ENCODE assay signal across 17 cellular contexts in the genomic region with DNA sequence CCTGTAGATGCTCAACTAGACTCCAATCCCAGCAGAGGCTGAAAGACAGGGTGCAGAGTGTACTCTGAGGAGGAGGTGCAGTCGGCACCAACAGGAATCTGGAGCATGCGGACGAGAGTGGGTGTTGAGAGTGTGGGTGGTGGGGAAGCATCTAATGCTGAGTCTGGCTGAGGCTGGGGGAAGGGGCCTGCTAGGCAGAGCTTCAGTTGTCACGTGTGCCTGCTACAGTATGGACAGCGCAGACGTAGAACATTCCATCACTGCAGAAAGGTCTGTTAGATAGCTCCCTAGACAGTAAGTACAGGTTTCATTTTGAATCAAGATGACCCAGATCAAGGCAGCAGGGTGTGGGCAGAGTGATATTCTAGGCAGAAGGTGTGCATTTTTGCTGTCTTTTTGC. TPM values are rescaled to one million over a fixed set of nuclear protein-coding genes. Genes with fewer than 3 reads are reported as not detected.
A peak's percentile ranks its signal among the peaks of the same experiment; 100 is the strongest.
DNase-seq lines count a peak whose midpoint lies in the region; ATAC-seq, FAIRE-seq and TF ChIP-seq lines count a peak whose summit lies in the region.
"Had no signal": no experiment of that assay in that cellular context is flagged by ENCODE, and none has a peak within 500 bp of the region (broad histone marks: within the 10 kb centered on the region; RNA-seq: fewer than 3 reads in every experiment).

No MANE protein-coding gene starts in this region.

- CTCF ChIA-PET in GM12878 (lab: Yijun Ruan, JAX) = interaction anchor here (0.6 to 1.2 kb wide), 4 partner anchors 14 to 200 kb away, joined by 3 to 5 read pairs (median 4); no protein-coding TSS in a partner anchor

- H3K36me3 ChIP-seq in GM12878 (ENCODE audit: control insufficient read depth in 2 of 2, insufficient read depth in 2 of 2, low read length in 1 of 2) = peaks cover 24 to 25% of the 10 kb centered on the region in 2 experiments
- H3K36me3 ChIP-seq in skeletal muscle satellite cell (ENCODE audit: insufficient read depth, low read length) = peaks cover 29% of the 10 kb centered on the region
- peaks cover 0 to 29% of the 10 kb centered on the region in 2 donors for H3K36me3 ChIP-seq in left lung

- no peaks in the 10 kb centered on the region; the same call in none of the 2 replicates for H3K79me2 ChIP-seq in GM12878 (ENCODE audit: control insufficient read depth, insufficient read depth, low read length)

- H3K9me3 ChIP-seq in GM12878 (replicated peaks; ENCODE audit: control insufficient read depth, insufficient read depth, low read length) (peaks cover 7% of the 10 kb centered on the region; the same call in 2 of the 3 replicates), skeletal muscle satellite cell (replicated peaks; ENCODE audit: low read length) (no peaks in the 10 kb centered on the region), left lung (no peaks in the 10 kb centered on the region)
- H3K9me3 ChIP-seq: esophagus squamous epithelium had no signal

- in situ Hi-C loops in GM12878 (cut with MboI) = no loop called here

- peak overlapping the region; percentile 46 for H3K27ac Mint-ChIP-seq in activated T-cell treated with anti-CD3 and anti-CD28 coated beads, Interleukin-2, amount 50 U/mL, for 24 hours
- H3K27ac Mint-ChIP-seq: activated B cell treated with CpG ODN at 0.5 μM for 24 hours; stimulated activated naive B cell treated with anti-CD40 and anti-IgM and Interleukin-4, amounts not matched to agents 10 μg/mL and 1 μg/mL and 100 μg/mL, for 72 hours had no signal

- H3K27ac ChIP-seq in GM12878 (ENCODE audit: control insufficient read depth, insufficient read depth) = peak overlapping the region; percentile 40
- H3K27ac ChIP-seq in left lung = no peak overlapping the region
- H3K27ac ChIP-seq: esophagus squamous epithelium, PC-9 had no signal

- H3K4me3 Mint-ChIP-seq in activated T-cell treated with anti-CD3 and anti-CD28 coated beads, Interleukin-2, amount 50 U/mL, for 24 hours = no peak overlapping the region
- H3K4me3 Mint-ChIP-seq: activated B cell treated with CpG ODN at 0.5 μM for 24 hours; stimulated activated naive B cell treated with anti-CD40 and anti-IgM and Interleukin-4, amounts not matched to agents 10 μg/mL and 1 μg/mL and 100 μg/mL, for 72 hours had no signal

- intact Hi-C loops in GM12878 (cut with micrococcal nuclease; ENCODE audit: unreplicated experiment) = no loop called here
- intact Hi-C loops in left lung (cut with DNase I) = no loop called here

- no peaks in the 10 kb centered on the region for H3K27me3 Mint-ChIP-seq in activated T-cell treated with anti-CD3 and anti-CD28 coated beads, Interleukin-2, amount 50 U/mL, for 24 hours
- H3K27me3 Mint-ChIP-seq: activated B cell treated with CpG ODN at 0.5 μM for 24 hours; stimulated activated naive B cell treated with anti-CD40 and anti-IgM and Interleukin-4, amounts not matched to agents 10 μg/mL and 1 μg/mL and 100 μg/mL, for 72 hours had no signal

- TF ChIP-seq CTCF in GM12878 (IDR thresholded peaks at IDR 0.05 in 2 of 3, conservative IDR thresholded peaks at IDR 0.05 in 1 of 3; ENCODE audit: control insufficient read depth in 2 of 3, extremely low read depth in 1 of 3, insufficient read depth in 1 of 3, low read depth in 3 of 3, low read length in 3 of 3) (no peak), left lung (IDR thresholded peaks at IDR 0.05) (no peak)

- peaks cover 79% of the 10 kb centered on the region for H3K36me3 Mint-ChIP-seq in activated T-cell treated with anti-CD3 and anti-CD28 coated beads, Interleukin-2, amount 50 U/mL, for 24 hours (ENCODE audit: low read depth)

- SMC1A ChIA-PET in GM12878 (lab: Charles Lee; ENCODE audit: uncharacterized antibody, unreplicated experiment) = no interaction called here

- H3K9ac ChIP-seq in GM12878 (ENCODE audit: control insufficient read depth, insufficient read depth, low read length) (no peak overlapping the region; the same call in 1 of the 2 replicates), skeletal muscle satellite cell (ENCODE audit: low read depth, low read length) (no peak overlapping the region)

- peaks cover 77% of the 10 kb centered on the region for H3K4me1 Mint-ChIP-seq in activated T-cell treated with anti-CD3 and anti-CD28 coated beads, Interleukin-2, amount 50 U/mL, for 24 hours (ENCODE audit: low read depth)

- WGBS in GM12878 (ENCODE audit: insufficient coverage, insufficient replicate concordance, low lambda C conversion rate, missing lambda C conversion rate) = 42% methylated on average over 6 of the region's 6 CpGs

- no peaks in the 10 kb centered on the region for H3K9me3 Mint-ChIP-seq in activated T-cell treated with anti-CD3 and anti-CD28 coated beads, Interleukin-2, amount 50 U/mL, for 24 hours
- H3K9me3 Mint-ChIP-seq: activated B cell treated with CpG ODN at 0.5 μM for 24 hours; stimulated activated naive B cell treated with anti-CD40 and anti-IgM and Interleukin-4, amounts not matched to agents 10 μg/mL and 1 μg/mL and 100 μg/mL, for 72 hours had no signal

- TF ChIP-seq EP300 in GM12878 (IDR thresholded peaks at IDR 0.05; ENCODE audit: borderline replicate concordance in 1 of 2, control insufficient read depth in 1 of 2, low read depth in 2 of 2, low read length in 2 of 2) = no peak

- TF ChIP-seq POLR2A in GM12878 (IDR thresholded peaks at IDR 0.05; ENCODE audit: low read depth, low read length) = no peak

- TF ChIP-seq RAD21 in GM12878 (IDR thresholded peaks at IDR 0.05; ENCODE audit: insufficient read depth, low read depth, low read length) = no peak

- BruUV-seq in GM12878 (replicated peaks; lab: Mats Ljungman, UMichigan) = no TSS peak

- FAIRE-seq in GM12878 (lab: Jason Lieb, UNC) = peak; percentile 93

- no peak for DNase-seq in activated T-cell treated with anti-CD3 and anti-CD28 coated beads, Interleukin-2, amount 50 U/mL, for 24 hours
- DNase-seq in activated T-cell treated with anti-CD3 and anti-CD28 coated beads for 4 hours (no peak), GM12878 (ENCODE audit: low read depth, low spot score) (peak; percentile 33), left lung (no peak)
- DNase-seq in stimulated activated CD8-positive, alpha-beta memory T cell treated with anti-CD3 and anti-CD28 coated beads, Interleukin-4, amount 100 ng/mL, for 48 hours = no peak
- DNase-seq in stimulated activated CD4-positive, alpha-beta T cell treated with anti-CD3 and anti-CD28 coated beads, Interleukin-2, amount 100 ng/mL, for 24 hours = no peak
- DNase-seq: ACHN; activated B cell treated with CpG ODN at 0.5 μM for 24 hours; aorta; esophagus squamous epithelium; left colon; MV-4-11; PC-9; stimulated activated naive B cell treated with anti-CD40 and anti-IgM and Interleukin-4, amounts not matched to agents 10 μg/mL and 1 μg/mL and 100 μg/mL, for 72 hours had no signal

- H3K4me2 ChIP-seq in GM12878 (ENCODE audit: control insufficient read depth, insufficient read depth) (peak overlapping the region; percentile 57), skeletal muscle satellite cell (ENCODE audit: low read length) (peak overlapping the region; percentile 11)
- H3K4me2 ChIP-seq: PC-9 had no signal

- RAD21 ChIA-PET in GM12878 (lab: Charles Lee; ENCODE audit: unreplicated experiment) = interaction anchor here (1.1 kb wide), 1 partner anchor 28 kb away, joined by 3 read pairs; no protein-coding TSS in a partner anchor

- H3K4me3 ChIP-seq in GM12878 = no peak overlapping the region
- H3K4me3 ChIP-seq in skeletal muscle satellite cell (ENCODE audit: low read length) = no peak overlapping the region
- no peak overlapping the region for H3K4me3 ChIP-seq in left lung
- H3K4me3 ChIP-seq: esophagus squamous epithelium, PC-9 had no signal

- ATAC-seq in HG02798 (IDR thresholded peaks at IDR 0.05; ENCODE audit: poor library complexity, unreplicated experiment) (peak; percentile 47), GM12878 (peak; percentile 45), left lung (no peak)
- ATAC-seq: left colon, sciatic nerve had no signal

- H3K27me3 ChIP-seq in GM12878 (replicated peaks in 1 of 2; ENCODE audit: control insufficient read depth in 2 of 2, insufficient read depth in 2 of 2, low read length in 1 of 2) (no peaks in the 10 kb centered on the region), skeletal muscle satellite cell (ENCODE audit: control insufficient read depth, insufficient read depth, low read length) (no peaks in the 10 kb centered on the region), left lung (no peaks in the 10 kb centered on the region)
- H3K27me3 ChIP-seq: esophagus squamous epithelium had no signal

- H4K20me1 ChIP-seq in GM12878 (ENCODE audit: control insufficient read depth, insufficient read depth) = no peaks in the 10 kb centered on the region; the same call in 1 of the 2 replicates

- peaks cover 41% of the 10 kb centered on the region for H3K4me1 ChIP-seq in GM12878 (ENCODE audit: control insufficient read depth, insufficient read depth, low read length)
- peaks cover 54% of the 10 kb centered on the region for H3K4me1 ChIP-seq in skeletal muscle satellite cell (ENCODE audit: control insufficient read depth, insufficient read depth, low read length)
- H3K4me1 ChIP-seq in left lung = peaks cover 5 to 19% of the 10 kb centered on the region in 2 donors

- POLR2A ChIA-PET in GM12878 (lab: Charles Lee) = no interaction called here

- H2AFZ ChIP-seq in GM12878 (ENCODE audit: control insufficient read depth, low read depth, low read length) = no peak overlapping the region
- H2AFZ ChIP-seq: PC-9 had no signal

RNA-seq across cellular contexts. Expression of a gene that starts 23.1 kb away (rescaled TPM):
- total RNA-seq in GM12878 (2013; cell fraction: nucleolus; rRNA removed) = 52.2 and 55.8 TPM in 2 replicates
- total RNA-seq in GM12878 (2014; rRNA removed) (35.6 and 36.9 TPM in 2 replicates), GM12878 (2014; rRNA removed; fragmentation: Illumina TruSeq; extraction: Trizol) (22.3 and 23.3 TPM in 2 replicates), GM12878 (2021) (28.1 and 28.2 TPM in 2 replicates), left lung (10 to 100 TPM; 24.5 to 29.7 TPM)
- polyA plus RNA-seq in GM12878 (2011; ENCODE audit: low read depth) = 18.4 TPM
- polyA plus RNA-seq in GM12878 (2011; rRNA removed) (23.4 and 27.1 TPM in 2 replicates), GM12878 (2014; fragmentation: Illumina TruSeq; extraction: Trizol) (20.6 and 21.4 TPM in 2 replicates), GM12878 (2014; fragmentation: Nextera tagmentation; extraction: Ambion mirVana) (1 to 10 TPM; 1.3 to 3.5 TPM), GM12878 (2014; rRNA removed) (23.2 and 24.4 TPM in 2 replicates), GM12878 (2016; fragmentation: Nextera tagmentation; extraction: Ambion mirVana) (10 to 100 TPM; 37.6 to 39.6 TPM)
- polyA plus RNA-seq in GM12878 (2011; cell fraction: cytosol; rRNA removed) = 31.8 and 34.3 TPM in 2 replicates
- 32.7 and 41.3 TPM in 2 replicates for polyA plus RNA-seq in GM12878 (2011; cell fraction: nucleus; rRNA removed)
- 18.0 and 23.5 TPM in 2 replicates for polyA plus RNA-seq in GM12878 (2012)
- 23.9 and 33.6 TPM in 2 replicates for polyA minus RNA-seq in GM12878 (2011; rRNA and poly(A)+ RNA removed)
- 7.1 and 9.3 TPM in 2 replicates for polyA minus RNA-seq in GM12878 (2011; cell fraction: cytosol; rRNA and poly(A)+ RNA removed)
- 27.2 and 38.2 TPM in 2 replicates for polyA minus RNA-seq in GM12878 (2011; cell fraction: nucleus; rRNA and poly(A)+ RNA removed)
- total RNA-seq in skeletal muscle satellite cell (2012; rRNA removed) = 30.9 and 31.5 TPM in 2 replicates

RNA-seq across cellular contexts. Expression of a gene that starts 23.3 kb away (rescaled TPM):
- 61.0 and 62.5 TPM in 2 replicates for total RNA-seq in GM12878 (2013; cell fraction: nucleolus; rRNA removed)
- total RNA-seq in GM12878 (2014; rRNA removed) = 34.8 and 37.1 TPM in 2 replicates
- total RNA-seq in GM12878 (2014; rRNA removed; fragmentation: Illumina TruSeq; extraction: Trizol) = 15.9 and 17.6 TPM in 2 replicates
- 24.2 and 30.0 TPM in 2 replicates for total RNA-seq in GM12878 (2021)
- 4.3 TPM for polyA plus RNA-seq in GM12878 (2011; ENCODE audit: low read depth)
- polyA plus RNA-seq in GM12878 (2011; rRNA removed) = 7.1 and 12.2 TPM in 2 replicates
- polyA plus RNA-seq in GM12878 (2011; cell fraction: cytosol; rRNA removed) = 16.0 and 18.0 TPM in 2 replicates
- polyA plus RNA-seq in GM12878 (2011; cell fraction: nucleus; rRNA removed) = 40.7 and 47.0 TPM in 2 replicates
- 9.4 and 12.9 TPM in 2 replicates for polyA plus RNA-seq in GM12878 (2012)
- 5.3 and 10.4 TPM in 2 replicates for polyA plus RNA-seq in GM12878 (2014; fragmentation: Illumina TruSeq; extraction: Trizol)
- 1 to 10 TPM in 1 of 2 experiments, under 1 TPM in 1; 0.89 to 3.5 TPM for polyA plus RNA-seq in GM12878 (2014; fragmentation: Nextera tagmentation; extraction: Ambion mirVana)
- 19.3 and 24.5 TPM in 2 replicates for polyA plus RNA-seq in GM12878 (2014; rRNA removed)
- 10 to 100 TPM; 33.0 to 38.3 TPM for polyA plus RNA-seq in GM12878 (2016; fragmentation: Nextera tagmentation; extraction: Ambion mirVana)
- 27.6 and 45.7 TPM in 2 replicates for polyA minus RNA-seq in GM12878 (2011; rRNA and poly(A)+ RNA removed)
- polyA minus RNA-seq in GM12878 (2011; cell fraction: cytosol; rRNA and poly(A)+ RNA removed) = 8.2 and 9.9 TPM in 2 replicates
- polyA minus RNA-seq in GM12878 (2011; cell fraction: nucleus; rRNA and poly(A)+ RNA removed) = 63.5 and 92.1 TPM in 2 replicates
- 39.5 and 43.9 TPM in 2 replicates for total RNA-seq in skeletal muscle satellite cell (2012; rRNA removed)
- 10 to 100 TPM; 13.4 to 16.1 TPM for total RNA-seq in left lung

RNA-seq across cellular contexts. Expression of a gene that starts 57.1 kb away (rescaled TPM):
- total RNA-seq in GM12878 (2013; cell fraction: nucleolus; rRNA removed) = not detected in 2 replicates
- total RNA-seq in GM12878 (2014; rRNA removed) = not detected in 2 replicates
- not detected in 2 replicates for total RNA-seq in GM12878 (2014; rRNA removed; fragmentation: Illumina TruSeq; extraction: Trizol)
- not detected in 2 replicates for total RNA-seq in GM12878 (2021)
- polyA plus RNA-seq in GM12878 (2011; ENCODE audit: low read depth) = not detected
- not detected in 2 replicates for polyA plus RNA-seq in GM12878 (2011; rRNA removed)
- polyA plus RNA-seq in GM12878 (2011; cell fraction: cytosol; rRNA removed) = not detected in 2 replicates
- not detected in 2 replicates for polyA plus RNA-seq in GM12878 (2011; cell fraction: nucleus; rRNA removed)
- polyA plus RNA-seq in GM12878 (2012) = not detected in 2 replicates
- not detected in 2 replicates for polyA plus RNA-seq in GM12878 (2014; fragmentation: Illumina TruSeq; extraction: Trizol)
- polyA plus RNA-seq in GM12878 (2014; fragmentation: Nextera tagmentation; extraction: Ambion mirVana) = not detected
- not detected in 2 replicates for polyA plus RNA-seq in GM12878 (2014; rRNA removed)
- not detected for polyA plus RNA-seq in GM12878 (2016; fragmentation: Nextera tagmentation; extraction: Ambion mirVana)
- not detected in 2 replicates for polyA minus RNA-seq in GM12878 (2011; rRNA and poly(A)+ RNA removed)
- not detected in 2 replicates for polyA minus RNA-seq in GM12878 (2011; cell fraction: cytosol; rRNA and poly(A)+ RNA removed)
- not detected in 2 replicates for polyA minus RNA-seq in GM12878 (2011; cell fraction: nucleus; rRNA and poly(A)+ RNA removed)
- not detected in 2 replicates for total RNA-seq in skeletal muscle satellite cell (2012; rRNA removed)
- not detected for total RNA-seq in left lung
- total RNA-seq: activated B cell treated with CpG ODN at 0.5 μM for 24 hours, aorta, esophagus squamous epithelium, left colon, PC-9, sciatic nerve had no signal
- polyA plus RNA-seq: aorta had no signal
